In the genomic region with DNA sequence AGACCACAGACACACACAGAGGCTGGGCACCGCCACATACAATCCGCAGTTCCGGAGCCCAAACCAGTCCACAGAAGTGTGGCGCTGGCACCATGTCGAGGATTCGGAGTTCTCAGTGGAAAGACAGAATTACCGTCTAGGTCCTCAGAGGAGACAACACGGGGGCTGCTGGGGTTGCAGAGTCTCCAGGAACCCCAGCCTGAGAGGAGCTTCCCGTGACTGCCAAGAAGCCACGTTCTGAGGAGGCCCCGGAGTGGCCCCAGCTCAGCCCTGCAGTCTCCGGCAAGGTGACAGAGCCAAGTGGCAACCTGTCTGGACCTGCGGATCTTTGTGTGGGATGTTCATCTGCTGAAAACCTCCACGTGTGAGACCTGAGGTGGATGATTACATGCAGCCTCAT, we compare ENCODE assay signal across 26 cellular contexts.
"Had no signal": no experiment of that assay in that cellular context is flagged by ENCODE, and none has a peak within 500 bp of the region (broad histone marks: within the 10 kb centered on the region; RNA-seq: fewer than 3 reads in every experiment).

No MANE protein-coding gene starts in this region.

- H3K4me1 Mint-ChIP-seq: activated B cell treated with CpG ODN at 0.5 μM for 24 hours had no signal

- H3K4me1 ChIP-seq: Peyer's patch had no signal

- H3K4me3 ChIP-seq: Peyer's patch, SK-N-MC had no signal

- H3K9me3 Mint-ChIP-seq: activated B cell treated with CpG ODN at 0.5 μM for 24 hours; activated CD4-positive, alpha-beta T cell treated with anti-CD3 and anti-CD28 coated beads, Interleukin-2, amount 10 ng/mL, durations not matched to agents 24 days and 14 days; activated naive CD4-positive, alpha-beta T cell treated with anti-CD3 and anti-CD28 coated beads, Interleukin-2, amount 50 U/mL, for 72 hours; activated naive CD8-positive, alpha-beta T cell treated with anti-CD3 and anti-CD28 coated beads, Interleukin-2, amount 50 U/mL, for 24 hours; activated T-cell treated with anti-CD3 and anti-CD28 coated beads, Interleukin-2, amount 50 U/mL, for 24 hours; brain; T-cell had no signal

- H3K4me3 Mint-ChIP-seq: activated B cell treated with CpG ODN at 0.5 μM for 24 hours; activated CD4-positive, alpha-beta T cell treated with anti-CD3 and anti-CD28 coated beads, Interleukin-2, amount 10 ng/mL, durations not matched to agents 24 days and 14 days; activated CD8-positive, alpha-beta memory T cell treated with anti-CD3 and anti-CD28 coated beads, Interleukin-2, amount 10 ng/mL, durations not matched to agents 7 days and 5 days; activated naive CD8-positive, alpha-beta T cell treated with anti-CD3 and anti-CD28 coated beads, Interleukin-2, amount 50 U/mL, for 24 hours; activated T-cell treated with anti-CD3 and anti-CD28 coated beads, Interleukin-2, amount 50 U/mL, for 24 hours; brain; T-cell had no signal

- ATAC-seq: activated CD8-positive, alpha-beta memory T cell treated with anti-CD3 and anti-CD28 coated beads, Interleukin-2, amount 10 ng/mL, durations not matched to agents 7 days and 5 days; activated naive CD4-positive, alpha-beta T cell treated with anti-CD3 and anti-CD28 coated beads, Interleukin-2, amount 50 U/mL, for 72 hours; activated naive CD8-positive, alpha-beta T cell treated with anti-CD3 and anti-CD28 coated beads, Interleukin-2, amount 50 U/mL, for 24 hours; T-cell had no signal

- H3K36me3 Mint-ChIP-seq: activated naive CD4-positive, alpha-beta T cell treated with anti-CD3 and anti-CD28 coated beads, Interleukin-2, amount 50 U/mL, for 72 hours had no signal

- H3K27me3 ChIP-seq: Peyer's patch had no signal

- DNase-seq: activated B cell treated with CpG ODN at 0.5 μM for 24 hours; activated CD4-positive, alpha-beta T cell treated with anti-CD3 and anti-CD28 coated beads for 1 hour; activated CD4-positive, alpha-beta T cell treated with anti-CD3 and anti-CD28 coated beads, Interleukin-2, amount 10 ng/mL, durations not matched to agents 24 days and 14 days; activated CD4-positive, alpha-beta T cell treated with anti-CD3 and anti-CD28 coated beads, Interleukin-2, amount 50 U/mL, for 48 hours; activated CD8-positive, alpha-beta memory T cell treated with anti-CD3 and anti-CD28 coated beads, Interleukin-2, amount 10 ng/mL, durations not matched to agents 7 days and 5 days; activated effector memory CD4-positive, alpha-beta T cell treated with anti-CD3 and anti-CD28 coated beads, Interleukin-2, amount 50 U/mL, for 16 hours; activated naive CD4-positive, alpha-beta T cell treated with Interleukin-2 at 50 U/mL for 16 hours; activated naive CD8-positive, alpha-beta T cell treated with anti-CD3 and anti-CD28 coated beads, Interleukin-2, amount 50 U/mL, for 24 hours; activated T-cell treated with anti-CD3 and anti-CD28 coated beads, Interleukin-2, amount 50 U/mL, for 24 hours; amniotic stem cell; IMR-90; Kasumi-1; KBM-7; NCI-H146; NCI-H187 treated with DMSO at 0.1 percent for 48 hours; NCI-H2081 treated with DMSO at 0.1 percent for 48 hours; NCI-H446; NCI-H524; Peyer's patch; SIG-M5; T-cell; T-helper 2 cell; T1000 had no signal

- H3K27ac ChIP-seq: Peyer's patch, SK-N-MC had no signal

- H3K9me3 ChIP-seq: Peyer's patch had no signal

- H3K27me3 Mint-ChIP-seq: activated B cell treated with CpG ODN at 0.5 μM for 24 hours; activated CD4-positive, alpha-beta T cell treated with anti-CD3 and anti-CD28 coated beads, Interleukin-2, amount 10 ng/mL, durations not matched to agents 24 days and 14 days; activated CD8-positive, alpha-beta memory T cell treated with anti-CD3 and anti-CD28 coated beads, Interleukin-2, amount 10 ng/mL, durations not matched to agents 7 days and 5 days; activated naive CD8-positive, alpha-beta T cell treated with anti-CD3 and anti-CD28 coated beads, Interleukin-2, amount 50 U/mL, for 24 hours; activated T-cell treated with anti-CD3 and anti-CD28 coated beads, Interleukin-2, amount 50 U/mL, for 24 hours; brain; T-cell had no signal
